Comparison of ENCODE assay signal across 12 cellular contexts in the genomic region with DNA sequence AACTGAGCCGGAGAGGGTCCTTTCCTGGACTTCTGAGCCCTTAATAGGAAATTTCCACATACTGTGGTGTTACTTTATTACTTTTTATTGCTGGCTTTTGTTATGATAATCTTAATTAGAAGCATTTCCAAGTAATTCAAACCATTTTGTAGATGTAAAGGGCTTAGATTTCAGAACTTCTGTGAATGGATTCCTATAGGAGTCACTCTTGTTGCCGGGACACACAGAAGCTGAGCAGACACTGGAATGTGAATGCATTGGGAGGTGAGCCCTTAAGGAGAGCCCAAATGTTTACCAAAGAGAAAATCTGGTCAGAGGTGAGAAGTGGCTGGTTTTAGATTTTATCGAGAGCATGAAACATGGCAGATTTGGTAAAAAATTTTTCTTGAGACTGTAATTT.
A peak's percentile ranks its signal among the peaks of the same experiment; 100 is the strongest.
DNase-seq lines count a peak whose midpoint lies in the region; ATAC-seq and TF ChIP-seq lines count a peak whose summit lies in the region.
"Had no signal": no experiment of that assay in that cellular context is flagged by ENCODE, and none has a peak within 500 bp of the region (broad histone marks: within the 10 kb centered on the region; RNA-seq: fewer than 3 reads in every experiment).

No MANE protein-coding gene starts in this region.

- H3K36me3 ChIP-seq in right atrium auricular region, result peaks cover 10% of the 10 kb centered on the region
- no peaks in the 10 kb centered on the region for H3K36me3 ChIP-seq in esophagus squamous epithelium
- peaks cover 33% of the 10 kb centered on the region for H3K36me3 ChIP-seq in osteoblast (ENCODE audit: insufficient read depth, low read length)

- H3K27me3 ChIP-seq in right atrium auricular region, result no peaks in the 10 kb centered on the region
- no peaks in the 10 kb centered on the region for H3K27me3 ChIP-seq in esophagus squamous epithelium
- no peaks in the 10 kb centered on the region for H3K27me3 ChIP-seq in osteoblast (ENCODE audit: insufficient read depth, low read length)
- H3K27me3 ChIP-seq: dorsolateral prefrontal cortex had no signal

- ATAC-seq in Right ventricle myocardium inferior (no peak), HG02852 (IDR thresholded peaks at IDR 0.05; ENCODE audit: unreplicated experiment) (no peak)

- peak overlapping the region; percentile 47 to 80 for H3K27ac ChIP-seq in right atrium auricular region
- H3K27ac ChIP-seq in esophagus squamous epithelium, result peak overlapping the region; percentile 39 to 76 (median 63)
- peak overlapping the region; percentile 52 for H3K27ac ChIP-seq in osteoblast (ENCODE audit: low read depth, low read length)
- H3K27ac ChIP-seq: dorsolateral prefrontal cortex had no signal

- intact Hi-C loops in Right ventricle myocardium inferior (cut with DNase I) (no loop called here), esophagus squamous epithelium (cut with DNase I) (no loop called here)

- H3K4me2 ChIP-seq in osteoblast (ENCODE audit: insufficient read depth, low read length), result no peak overlapping the region

- H3K79me2 ChIP-seq in osteoblast (ENCODE audit: insufficient read depth, low read length), result peaks cover 91% of the 10 kb centered on the region

- H3K9me3 ChIP-seq in right atrium auricular region (no peaks in the 10 kb centered on the region), esophagus squamous epithelium (no peaks in the 10 kb centered on the region), osteoblast (ENCODE audit: low read depth, low read length) (no peaks in the 10 kb centered on the region)

- H3K4me1 ChIP-seq in right atrium auricular region (peaks cover 0 to 75% of the 10 kb centered on the region in 2 donors), esophagus squamous epithelium (peaks cover 3 to 59% (median 39%) of the 10 kb centered on the region in 3 donors), osteoblast (ENCODE audit: insufficient read depth, low read length) (peaks cover 62% of the 10 kb centered on the region)

- no peak for TF ChIP-seq POLR2A in esophagus squamous epithelium (IDR thresholded peaks at IDR 0.05)

- no peak for TF ChIP-seq CTCF in right atrium auricular region (IDR thresholded peaks at IDR 0.05)
- TF ChIP-seq CTCF in esophagus squamous epithelium (IDR thresholded peaks at IDR 0.05), result no peak
- TF ChIP-seq CTCF in osteoblast (IDR thresholded peaks at IDR 0.05; ENCODE audit: extremely low read depth, low read depth, low read length), result no peak

- 54 to 76% methylated on average over 3 of the region's 3 CpGs for WGBS in esophagus squamous epithelium, 2 donors

- peaks cover 47% of the 10 kb centered on the region for H4K20me1 ChIP-seq in osteoblast (ENCODE audit: insufficient read depth, low read length)

- H2AFZ ChIP-seq in osteoblast (ENCODE audit: low read length), result no peak overlapping the region

- H3K4me3 ChIP-seq in right atrium auricular region, result no peak overlapping the region
- no peak overlapping the region for H3K4me3 ChIP-seq in esophagus squamous epithelium
- H3K4me3 ChIP-seq in osteoblast (ENCODE audit: insufficient read depth, low read length), result no peak overlapping the region
- H3K4me3 ChIP-seq: dorsolateral prefrontal cortex had no signal

- DNase-seq in right atrium auricular region (ENCODE audit: low spot score), result no peak
- DNase-seq in Right ventricle myocardium inferior (ENCODE audit: missing footprints), result no peak
- DNase-seq in esophagus squamous epithelium (lab: John Stamatoyannopoulos, UW), result no peak
- DNase-seq in osteoblast (ENCODE audit: insufficient read length, low spot score, missing footprints), result no peak
- no peak for DNase-seq in NCI-H1105 treated with DMSO at 0.1 percent for 48 hours (lab: John Stamatoyannopoulos, UW)
- DNase-seq in DMS153 (lab: John Stamatoyannopoulos, UW), result no peak
- DNase-seq in D341Med (ENCODE audit: low spot score), result no peak
- DNase-seq: activated gamma-delta T cell treated with Interleukin-2 at 50 U/mL for 16 hours, dorsolateral prefrontal cortex, GDM1, SHP77 had no signal
